In genomic region chr1:98452162-98452561, GRCh38 we compare ENCODE assay signal across 2 cellular contexts.
TF ChIP-seq lines count a peak whose summit lies in the region.

No MANE protein-coding gene starts in this region.

TF ChIP-seq in PFSK-1, 5 proteins besides CTCF, POLR2A, EP300 and RAD21 (continued from another document):
- TF ChIP-seq REST (IDR thresholded peaks at IDR 0.05; ENCODE audit: insufficient read depth in 1 of 2, low read depth in 2 of 2, low read length in 2 of 2) (0 out of 4 replicates have a peak, but pooled peaks of 1 of the 2 experiments have one; percentile 22), POLR2AphosphoS5 (IDR thresholded peaks at IDR 0.05; ENCODE audit: low read depth, low read length) (peak; percentile 66)

TF ChIP-seq in GM23338, 12 proteins besides CTCF, POLR2A, EP300 and RAD21 (continued from another document):
- TF ChIP-seq ETS1 (IDR thresholded peaks at IDR 0.05) (no peak), STAT1 (IDR thresholded peaks at IDR 0.05; ENCODE audit: unreplicated experiment) (no peak)
